ENCODE assay signal across 16 cellular contexts in the genomic region with DNA sequence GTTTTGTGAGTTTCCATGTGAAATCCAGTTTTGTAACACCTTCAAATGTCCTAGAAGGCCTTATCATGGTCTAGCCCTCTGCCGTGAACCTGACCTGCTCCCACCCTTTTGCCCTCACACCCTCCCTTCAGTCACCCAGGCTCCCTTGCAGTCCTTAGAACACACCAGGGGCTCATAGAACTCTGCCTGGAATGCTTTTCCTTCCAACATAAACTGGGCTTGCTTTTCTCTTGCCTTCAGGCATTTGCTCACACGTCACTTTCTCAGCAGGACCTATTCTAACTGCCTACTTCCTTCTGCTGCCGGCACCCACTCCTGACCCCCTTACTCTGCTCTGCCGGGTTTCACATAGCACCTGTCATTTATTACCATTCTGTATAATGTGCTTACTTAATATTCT.
DNase-seq lines count a peak whose midpoint lies in the region; ATAC-seq and TF ChIP-seq lines count a peak whose summit lies in the region.
"Had no signal": no experiment of that assay in that cellular context is flagged by ENCODE, and none has a peak within 500 bp of the region (broad histone marks: within the 10 kb centered on the region; RNA-seq: fewer than 3 reads in every experiment).

No MANE protein-coding gene starts in this region.

- H3K4me1 ChIP-seq in endodermal cell (ENCODE audit: control insufficient read depth, insufficient read depth, low read length) (peaks cover 8% of the 10 kb centered on the region), neural progenitor cell (peaks cover 12% of the 10 kb centered on the region), mammary epithelial cell (ENCODE audit: insufficient read depth, low read length) (no peaks in the 10 kb centered on the region)
- H3K4me1 ChIP-seq: A549 had no signal

- H4K20me1 ChIP-seq in neural progenitor cell (ENCODE audit: low read depth) (no peaks in the 10 kb centered on the region), mammary epithelial cell (ENCODE audit: insufficient read depth, low read length) (no peaks in the 10 kb centered on the region)

- H3K4me3 ChIP-seq in endodermal cell (ENCODE audit: low read length) (no peak overlapping the region), neural progenitor cell (no peak overlapping the region), mammary epithelial cell (replicated peaks in 1 of 3; ENCODE audit: insufficient read depth in 1 of 3, low read depth in 2 of 3, low read length in 3 of 3) (no peak overlapping the region)
- H3K4me3 ChIP-seq: A549 had no signal

- H3K9me3 ChIP-seq in endodermal cell (ENCODE audit: control insufficient read depth, low read length): no peaks in the 10 kb centered on the region
- H3K9me3 ChIP-seq in neural progenitor cell (ENCODE audit: low read depth): no peaks in the 10 kb centered on the region
- H3K9me3 ChIP-seq in mammary epithelial cell (replicated peaks; ENCODE audit: insufficient read depth, low read length): no peaks in the 10 kb centered on the region
- H3K9me3 ChIP-seq: A549 had no signal

- no peaks in the 10 kb centered on the region for H3K36me3 Mint-ChIP-seq in endodermal cell (ENCODE audit: low read depth)
- H3K36me3 Mint-ChIP-seq in neural progenitor cell: no peaks in the 10 kb centered on the region
- H3K36me3 Mint-ChIP-seq in activated naive CD4-positive, alpha-beta T cell treated with anti-CD3 and anti-CD28 coated beads for 36 hours (ENCODE audit: low read depth): no peaks in the 10 kb centered on the region

- H3K27ac ChIP-seq in endodermal cell (ENCODE audit: low read depth, low read length) (no peak overlapping the region), neural progenitor cell (no peak overlapping the region), mammary epithelial cell (ENCODE audit: insufficient read depth, low read depth, low read length) (no peak overlapping the region)
- H3K27ac ChIP-seq: A549, C4-2B had no signal

- H3K4me3 Mint-ChIP-seq in endodermal cell (no peak overlapping the region), neural progenitor cell (no peak overlapping the region)
- no peak overlapping the region for H3K4me3 Mint-ChIP-seq in activated naive CD4-positive, alpha-beta T cell treated with anti-CD3 and anti-CD28 coated beads for 36 hours

- H3K27me3 ChIP-seq in endodermal cell (ENCODE audit: control insufficient read depth, insufficient read depth, low read length, poor library complexity, severe bottlenecking) (peaks cover 5% of the 10 kb centered on the region), neural progenitor cell (no peaks in the 10 kb centered on the region), mammary epithelial cell (ENCODE audit: insufficient read depth, low read length) (peaks cover 2% of the 10 kb centered on the region)

- H3K79me2 ChIP-seq in neural progenitor cell (ENCODE audit: low read depth) (no peaks in the 10 kb centered on the region), mammary epithelial cell (ENCODE audit: insufficient read depth, low read length) (no peaks in the 10 kb centered on the region)

- intact Hi-C loops in mammary epithelial cell (cut with micrococcal nuclease): no loop called here
- intact Hi-C loops in activated naive CD4-positive, alpha-beta T cell treated with anti-CD3 and anti-CD28 coated beads for 36 hours (cut with micrococcal nuclease): loop anchor here (10.0 kb wide), 1 partner anchor 172 kb away; a partner anchor contains a TSS

- H2AFZ ChIP-seq in neural progenitor cell (replicated peaks): no peak overlapping the region
- no peak overlapping the region for H2AFZ ChIP-seq in mammary epithelial cell (ENCODE audit: low read depth, low read length)

- H3K36me3 ChIP-seq in endodermal cell (ENCODE audit: control insufficient read depth, insufficient read depth, low read length) (no peaks in the 10 kb centered on the region), neural progenitor cell (no peaks in the 10 kb centered on the region), mammary epithelial cell (ENCODE audit: insufficient read depth, low read length) (no peaks in the 10 kb centered on the region)

- no TSS peak for BruUV-seq in mammary epithelial cell (replicated peaks; lab: Mats Ljungman, UMichigan)

- peak overlapping the region; percentile 81 for H3K27ac Mint-ChIP-seq in endodermal cell
- H3K27ac Mint-ChIP-seq in neural progenitor cell: peak overlapping the region; percentile 17
- H3K27ac Mint-ChIP-seq in activated naive CD4-positive, alpha-beta T cell treated with anti-CD3 and anti-CD28 coated beads for 36 hours: no peak overlapping the region

- H3K4me2 ChIP-seq in neural progenitor cell: peak overlapping the region; percentile 1
- H3K4me2 ChIP-seq in mammary epithelial cell (ENCODE audit: insufficient read depth, low read depth, low read length): no peak overlapping the region
- H3K4me2 ChIP-seq: A549 had no signal

- peak; percentile 80 for DNase-seq in ELF-1 (ENCODE audit: low read depth, low spot score)
- peak; percentile 41 for DNase-seq in NCI-H146 (lab: John Stamatoyannopoulos, UW)
- DNase-seq in endodermal cell: peak; percentile 77
- no peak for DNase-seq in neural progenitor cell (ENCODE audit: low spot score)
- DNase-seq in mammary epithelial cell: no peak
- no peak for DNase-seq in activated naive CD4-positive, alpha-beta T cell treated with anti-CD3 and anti-CD28 coated beads for 36 hours
- DNase-seq: Calu3; DMS53; NCI-H1092; NCI-H187 treated with DMSO at 0.1 percent for 48 hours; NCI-H446; NK-92 treated with Interleukin-12 subunit alpha and Interleukin-12 subunit beta, amount 100 ng/mL, for 24 hours had no signal

- H3K9ac ChIP-seq in endodermal cell (ENCODE audit: extremely low read depth, low read length, poor library complexity, severe bottlenecking) (no peak overlapping the region), neural progenitor cell (no peak overlapping the region), mammary epithelial cell (ENCODE audit: insufficient read depth, low read length) (no peak overlapping the region)

- TF ChIP-seq CTCF in endodermal cell (conservative IDR thresholded peaks at IDR 0.05) (no peak), neural progenitor cell (IDR thresholded peaks at IDR 0.05) (no peak), mammary epithelial cell (conservative IDR thresholded peaks at IDR 0.05 in 1 of 2, IDR thresholded peaks at IDR 0.05 in 1 of 2; ENCODE audit: extremely low read depth in 1 of 2, insufficient read depth in 1 of 2, low read depth in 1 of 2, low read length in 2 of 2) (no peak)

- in situ Hi-C loops in mammary epithelial cell (cut with MboI; ENCODE audit: low sequenced_read_pairs in 2 of 2): no loop called here

- CTCF ChIA-PET in mammary epithelial cell (lab: Charles Lee; ENCODE audit: low non-redundant PET): no interaction called here
- CTCF ChIA-PET in activated naive CD4-positive, alpha-beta T cell treated with anti-CD3 and anti-CD28 coated beads for 36 hours (lab: Charles Lee): no interaction called here

- ATAC-seq in GM21381 (IDR thresholded peaks at IDR 0.05; ENCODE audit: unreplicated experiment) (no peak), HG03571 (IDR thresholded peaks at IDR 0.05; ENCODE audit: unreplicated experiment) (no peak)
- ATAC-seq: A549 had no signal

- H3K9me3 Mint-ChIP-seq in endodermal cell (no peaks in the 10 kb centered on the region), neural progenitor cell (no peaks in the 10 kb centered on the region)
- no peaks in the 10 kb centered on the region for H3K9me3 Mint-ChIP-seq in activated naive CD4-positive, alpha-beta T cell treated with anti-CD3 and anti-CD28 coated beads for 36 hours

- H3K4me1 Mint-ChIP-seq in endodermal cell: peaks cover 23% of the 10 kb centered on the region
- peaks cover 25% of the 10 kb centered on the region for H3K4me1 Mint-ChIP-seq in neural progenitor cell
- H3K4me1 Mint-ChIP-seq in activated naive CD4-positive, alpha-beta T cell treated with anti-CD3 and anti-CD28 coated beads for 36 hours (ENCODE audit: low read depth): no peaks in the 10 kb centered on the region

- H3F3A ChIP-seq in neural progenitor cell (ENCODE audit: low read depth): no peaks in the 10 kb centered on the region

- dilution Hi-C loops in mammary epithelial cell (cut with HindIII; ENCODE audit: low sequenced_read_pairs): no loop called here

- WGBS in endodermal cell (ENCODE audit: insufficient coverage in 1 of 2, insufficient read length in 1 of 2), 2 experiments: 53 to 57% methylated on average over 2 to 4 of the region's 4 CpGs
- WGBS in mammary epithelial cell (ENCODE audit: low coverage, missing lambda C conversion rate): 77% methylated on average over 4 of the region's 4 CpGs

- H3K27me3 Mint-ChIP-seq in endodermal cell (ENCODE audit: insufficient read depth) (peaks cover 21% of the 10 kb centered on the region), neural progenitor cell (ENCODE audit: insufficient read depth, low read depth) (no peaks in the 10 kb centered on the region)
- H3K27me3 Mint-ChIP-seq in activated naive CD4-positive, alpha-beta T cell treated with anti-CD3 and anti-CD28 coated beads for 36 hours (ENCODE audit: low read depth): peaks cover 3% of the 10 kb centered on the region

Comparison
In these comparisons a context has a peak if more than half of its experiments do, and no peak if none do; other contexts are left out.
1. DNase-seq: peak in ELF-1 (single experiment), NCI-H146 (single experiment) and endodermal cell (single experiment); none in neural progenitor cell (single experiment), mammary epithelial cell (single experiment) and activated naive CD4-positive, alpha-beta T cell treated with anti-CD3 and anti-CD28 coated beads for 36 hours (single experiment).